Comparison of ENCODE assay signal across 18 cellular contexts in genomic region chr4:121989715-121990114, GRCh38. TPM values are rescaled to one million over a fixed set of nuclear protein-coding genes. Genes with fewer than 3 reads are reported as not detected.
A peak's percentile ranks its signal among the peaks of the same experiment; 100 is the strongest.
DNase-seq lines count a peak whose midpoint lies in the region; ATAC-seq and TF ChIP-seq lines count a peak whose summit lies in the region.
"Had no signal": no experiment of that assay in that cellular context is flagged by ENCODE, and none has a peak within 500 bp of the region (broad histone marks: within the 10 kb centered on the region; RNA-seq: fewer than 3 reads in every experiment).

No MANE protein-coding gene starts in this region.

- no peak overlapping the region for H3K18ac ChIP-seq in trophoblast cell (ENCODE audit: low read length)

- H3K4me1 ChIP-seq in GM23338 (ENCODE audit: insufficient read depth) (no peaks in the 10 kb centered on the region), trophoblast cell (ENCODE audit: control insufficient read depth in 1 of 2, insufficient read depth in 2 of 2, low read length in 2 of 2) (no peaks in the 10 kb centered on the region), upper lobe of right lung (no peaks in the 10 kb centered on the region)

- no peak overlapping the region for H2BK12ac ChIP-seq in trophoblast cell (ENCODE audit: low read length)

- H3K14ac ChIP-seq in trophoblast cell (ENCODE audit: low read length): no peak overlapping the region

- peak; percentile 56 for ATAC-seq in GM23338
- ATAC-seq in HG02852 (IDR thresholded peaks at IDR 0.05; ENCODE audit: unreplicated experiment): no peak
- no peak for ATAC-seq in upper lobe of right lung
- ATAC-seq: stimulated activated naive CD8-positive, alpha-beta T cell treated with anti-CD3 and anti-CD28 coated beads, Interleukin-15, Interleukin-2, amounts not matched to agents 100 U/mL and 50 U/mL, for 24 hours had no signal

- H3K23ac ChIP-seq in trophoblast cell (ENCODE audit: low read length): no peak overlapping the region

- DNase-seq in GM23338 (ENCODE audit: low spot score): peak; percentile 15
- DNase-seq in NCI-H69 (lab: John Stamatoyannopoulos, UW): peak; percentile 65
- peak; percentile 63 for DNase-seq in epithelial cell of esophagus (ENCODE audit: low read depth)
- peak in 1 of 2 donors; percentile 49 for DNase-seq in trophoblast cell
- no peak for DNase-seq in SW 1271 (lab: John Stamatoyannopoulos, UW)
- no peak for DNase-seq in upper lobe of right lung
- no peak for DNase-seq in DMS 273 (lab: John Stamatoyannopoulos, UW; ENCODE audit: unreplicated experiment)
- DNase-seq: activated CD4-positive, alpha-beta T cell treated with anti-CD3 and anti-CD28 coated beads, Interleukin-2, amount 50 U/mL, for 48 hours; CD4-positive, alpha-beta T cell; effector CD8-positive, alpha-beta T cell; GF-D8; NCI-H187 treated with DMSO at 0.1 percent for 48 hours; NCI-H526; stimulated activated naive CD8-positive, alpha-beta T cell treated with anti-CD3 and anti-CD28 coated beads, Interleukin-15, Interleukin-2, amounts not matched to agents 100 U/mL and 50 U/mL, for 24 hours had no signal

- H2AK5ac ChIP-seq in trophoblast cell (ENCODE audit: low read length): no peak overlapping the region

- H3K36me3 ChIP-seq in GM23338 (ENCODE audit: insufficient read depth) (no peaks in the 10 kb centered on the region), trophoblast cell (ENCODE audit: control insufficient read depth in 1 of 2, insufficient read depth in 2 of 2, low read length in 2 of 2) (no peaks in the 10 kb centered on the region), upper lobe of right lung (no peaks in the 10 kb centered on the region)

- no peaks in the 10 kb centered on the region for H3K79me1 ChIP-seq in trophoblast cell (ENCODE audit: low read length)

- no peak overlapping the region for H4K8ac ChIP-seq in trophoblast cell (ENCODE audit: low read depth, low read length)

- TF ChIP-seq CTCF in GM23338 (conservative IDR thresholded peaks at IDR 0.05; ENCODE audit: low read depth in 2 of 2) (no peak), epithelial cell of esophagus (IDR thresholded peaks at IDR 0.05; ENCODE audit: insufficient read depth, low read depth, low read length, missing control alignments) (no peak), upper lobe of right lung (IDR thresholded peaks at IDR 0.05) (no peak)

- H3K27me3 ChIP-seq in GM23338 (ENCODE audit: insufficient read depth) (no peaks in the 10 kb centered on the region), trophoblast cell (ENCODE audit: insufficient read depth, low read length) (no peaks in the 10 kb centered on the region), upper lobe of right lung (no peaks in the 10 kb centered on the region)

- H3K9ac ChIP-seq in trophoblast cell (ENCODE audit: low read length): peak overlapping the region; percentile 34

- no peaks in the 10 kb centered on the region for H3K79me2 ChIP-seq in GM23338 (replicated peaks; ENCODE audit: insufficient read depth)
- no peaks in the 10 kb centered on the region for H3K79me2 ChIP-seq in trophoblast cell (ENCODE audit: control insufficient read depth, insufficient read depth, low read length, poor library complexity)

- no peaks in the 10 kb centered on the region for H3K9me3 Mint-ChIP-seq in GM23338
- H3K9me3 Mint-ChIP-seq: activated T-helper 2 cell treated with anti-CD3 and anti-CD28 coated beads, Interferon-gamma antibody, Interleukin-2, Interleukin-4, amounts not matched to agents 10 μg/mL and 5 μg/mL and 100 μg/mL, durations not matched to agents 14 hours and 24 hours and 36 hours; brain; CD4-positive, alpha-beta T cell had no signal

- H4K91ac ChIP-seq in trophoblast cell (ENCODE audit: low read depth, low read length): no peak overlapping the region

- no peak overlapping the region; the same call in 1 of the 2 replicates for H2AFZ ChIP-seq in GM23338
- H2AFZ ChIP-seq in trophoblast cell (ENCODE audit: insufficient read depth, low read length, poor library complexity): no peak overlapping the region

- H3K4me2 ChIP-seq in GM23338 (no peak overlapping the region), trophoblast cell (ENCODE audit: low read length) (no peak overlapping the region)

- H3K9me3 ChIP-seq in trophoblast cell (ENCODE audit: insufficient read depth, low read depth, low read length) (no peaks in the 10 kb centered on the region), upper lobe of right lung (no peaks in the 10 kb centered on the region)

- H3K4me3 Mint-ChIP-seq in GM23338: no peak overlapping the region
- H3K4me3 Mint-ChIP-seq: brain; CD4-positive, alpha-beta T cell had no signal

- no peaks in the 10 kb centered on the region for H3K27me3 Mint-ChIP-seq in GM23338 (ENCODE audit: insufficient read depth, low read depth, poor library complexity)
- H3K27me3 Mint-ChIP-seq: brain had no signal

- no peak overlapping the region for H4K12ac ChIP-seq in trophoblast cell (ENCODE audit: low read depth, low read length)

- H3K4me1 Mint-ChIP-seq in GM23338: peaks cover 3% of the 10 kb centered on the region; the same call in 1 of the 3 replicates
- H3K4me1 Mint-ChIP-seq: brain had no signal

- H2BK120ac ChIP-seq in trophoblast cell (ENCODE audit: insufficient read depth, low read length, poor library complexity): no peak overlapping the region

- no peaks in the 10 kb centered on the region for H3F3A ChIP-seq in GM23338 (replicated peaks; ENCODE audit: low read depth)

- H3K4ac ChIP-seq in trophoblast cell (ENCODE audit: low read depth, low read length): no peak overlapping the region

- no peak overlapping the region for H3K27ac ChIP-seq in GM23338 (ENCODE audit: low read depth)
- H3K27ac ChIP-seq in trophoblast cell (ENCODE audit: low read depth, low read length): no peak overlapping the region
- no peak overlapping the region for H3K27ac ChIP-seq in upper lobe of right lung

- peaks cover 3% of the 10 kb centered on the region; the same call in 1 of the 2 replicates for H3K9me2 ChIP-seq in GM23338 (ENCODE audit: insufficient read depth)

- H4K20me1 ChIP-seq in GM23338 (replicated peaks; ENCODE audit: insufficient read depth): no peaks in the 10 kb centered on the region

- H3K4me3 ChIP-seq in GM23338 (no peak overlapping the region), epithelial cell of esophagus (ENCODE audit: low read length) (no peak overlapping the region), trophoblast cell (ENCODE audit: low read depth, low read length) (no peak overlapping the region), upper lobe of right lung (no peak overlapping the region)

- intact Hi-C loops in upper lobe of right lung (cut with DNase I): no loop called here

- H3K36me3 Mint-ChIP-seq in GM23338 (ENCODE audit: low read depth): no peaks in the 10 kb centered on the region
- H3K36me3 Mint-ChIP-seq: brain had no signal

- no CpG with 5 or more reads among the region's 10 CpGs for WGBS in trophoblast cell (ENCODE audit: extremely low coverage, insufficient coverage, insufficient read length)

- no peak overlapping the region for H2BK5ac ChIP-seq in trophoblast cell (ENCODE audit: low read depth, low read length, poor library complexity)

- H3K27ac Mint-ChIP-seq in GM23338: no peak overlapping the region
- H3K27ac Mint-ChIP-seq: activated T-helper 2 cell treated with anti-CD3 and anti-CD28 coated beads, Interferon-gamma antibody, Interleukin-2, Interleukin-4, amounts not matched to agents 10 μg/mL and 5 μg/mL and 100 μg/mL, durations not matched to agents 14 hours and 24 hours and 36 hours; brain; CD4-positive, alpha-beta T cell had no signal

TF ChIP-seq in GM23338, 12 proteins besides CTCF, POLR2A, EP300 and RAD21 (continues in another document):
- no peak for TF ChIP-seq NANOG (IDR thresholded peaks at IDR 0.05; ENCODE audit: borderline replicate concordance)
- no peak for TF ChIP-seq JUNB (IDR thresholded peaks at IDR 0.05; ENCODE audit: unreplicated experiment)
- TF ChIP-seq ETS1 (IDR thresholded peaks at IDR 0.05): no peak
- TF ChIP-seq REST (IDR thresholded peaks at IDR 0.05; ENCODE audit: unreplicated experiment): no peak
- TF ChIP-seq ZNF114 (CRISPR knock-in tag; IDR thresholded peaks at IDR 0.05): no peak
- no peak for TF ChIP-seq STAT1 (IDR thresholded peaks at IDR 0.05; ENCODE audit: unreplicated experiment)
- no peak for TF ChIP-seq ZNF331 (CRISPR knock-in tag; IDR thresholded peaks at IDR 0.05; ENCODE audit: low read depth)

RNA-seq across cellular contexts. Expression of gene TRPC3, which starts 37.9 kb away (rescaled TPM):
- 0.74 and 1.0 TPM in 2 replicates for total RNA-seq in GM23338 (2014; rRNA removed; shearing (Covaris generic))
- 0.24 and 0.44 TPM in 2 replicates for polyA plus RNA-seq in GM23338 (2016; fragmentation: Nextera tagmentation; extraction: Ambion mirVana)
- not detected in 2 replicates for polyA plus RNA-seq in trophoblast cell (2013)
- total RNA-seq in upper lobe of right lung: 2.1 TPM
- total RNA-seq: CD4-positive, alpha-beta T cell; renal cortical epithelial cell had no signal

Comparison
In these comparisons a context has a peak if more than half of its experiments do, and no peak if none do; other contexts are left out.
1. DNase-seq: peak in GM23338 (single experiment), NCI-H69 (single experiment) and epithelial cell of esophagus (single experiment); none in SW 1271 (0 of 2), upper lobe of right lung (single experiment) and DMS 273 (single experiment).